In the genomic region with DNA sequence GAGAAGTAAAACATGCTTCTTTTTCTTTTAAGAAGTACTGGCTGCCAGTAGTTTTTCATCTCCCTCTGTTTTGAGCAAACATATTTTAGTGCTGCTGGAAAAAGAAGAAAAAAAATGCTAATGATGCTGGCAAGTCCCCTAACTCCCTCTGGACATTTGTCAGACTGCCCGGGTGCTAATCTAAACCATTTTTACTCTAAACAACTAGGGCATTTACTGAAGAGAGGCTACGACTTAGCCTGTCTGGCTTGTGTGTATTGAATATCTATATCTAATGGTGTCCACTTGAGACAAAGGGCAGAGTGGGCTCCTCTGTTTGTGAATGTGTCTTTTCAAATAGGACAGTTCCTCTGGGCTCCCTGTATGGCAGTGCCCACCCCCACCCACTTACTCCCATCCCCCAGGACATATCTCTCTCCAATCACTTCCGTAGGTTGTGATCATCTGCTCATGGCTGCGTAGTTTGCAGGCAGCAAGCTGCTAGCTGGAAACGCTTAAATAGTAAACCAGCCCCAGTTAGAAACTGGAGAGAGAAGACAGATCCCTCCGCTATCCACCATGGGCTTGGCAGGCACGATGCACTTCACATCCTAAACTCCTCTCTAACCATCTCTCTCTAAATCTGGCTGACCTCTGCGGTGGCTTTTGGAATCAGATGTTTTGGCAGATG, we compare ENCODE assay signal across 9 cellular contexts. TPM values are rescaled to one million over a fixed set of nuclear protein-coding genes. Genes with fewer than 3 reads are reported as not detected.
DNase-seq lines count a peak whose midpoint lies in the region; ATAC-seq, FAIRE-seq and TF ChIP-seq lines count a peak whose summit lies in the region.
"Had no signal": no experiment of that assay in that cellular context is flagged by ENCODE, and none has a peak within 500 bp of the region (broad histone marks: within the 10 kb centered on the region; RNA-seq: fewer than 3 reads in every experiment).

No MANE protein-coding gene starts in this region.

- intact Hi-C loops in activated B cell treated with CpG ODN at 0.5 μM for 24 hours (cut with micrococcal nuclease), result loop anchor here (2.0 kb wide), 1 partner anchor 19 kb away; no protein-coding TSS in a partner anchor
- intact Hi-C loops in heart left ventricle (cut with DNase I), result no loop called here

- 38 to 51% (median 40%) methylated on average over 8 of the region's 8 CpGs for whole genome bisulfite sequencing in heart left ventricle, 4 donors

- POLR2A ChIA-PET in activated B cell treated with CpG ODN at 0.5 μM for 24 hours (lab: Charles Lee), result interaction anchor here (0.7 kb wide), 2 partner anchors 26 to 465 kb away, joined by 4 to 5 read pairs; no protein-coding TSS in a partner anchor

- H3K4me3 ChIP-seq in HFF-Myc (replicated peaks; ENCODE audit: low read depth, low read length) (peak overlapping the region; percentile 12), heart left ventricle (peak overlapping the region in 9 of 12 donors; percentile 11 to 45 (median 34)), skin epidermis (no peak overlapping the region)

- CTCF ChIA-PET in activated B cell treated with CpG ODN at 0.5 μM for 24 hours (lab: Charles Lee), result interaction anchor here (2.3 kb wide), 1 partner anchor 18 kb away, joined by 8 read pairs; no protein-coding TSS in a partner anchor

- TF ChIP-seq CTCF in HFF-Myc (IDR thresholded peaks at IDR 0.05; ENCODE audit: low read depth, low read length, missing control alignments), result no peak
- TF ChIP-seq CTCF in activated B cell treated with CpG ODN at 0.5 μM for 24 hours (IDR thresholded peaks at IDR 0.05), result no peak
- TF ChIP-seq CTCF in heart left ventricle (IDR thresholded peaks at IDR 0.05), result no peak

- H3K27ac ChIP-seq in heart left ventricle (peak overlapping the region; percentile 10 to 76 (median 60)), skin epidermis (peak overlapping the region in 17 of 21 experiments; percentile 8 to 79 (median 58))

- no peaks in the 10 kb centered on the region for H3K9me3 Mint-ChIP-seq in activated B cell treated with CpG ODN at 0.5 μM for 24 hours

- no peaks in the 10 kb centered on the region for H3K27me3 ChIP-seq in heart left ventricle

- H3K36me3 ChIP-seq in heart left ventricle, result no peaks in the 10 kb centered on the region

- H3K27ac Mint-ChIP-seq in activated B cell treated with CpG ODN at 0.5 μM for 24 hours, result peak overlapping the region; percentile 76

- H3K4me1 ChIP-seq in heart left ventricle, result peaks cover 0 to 42% (median 0%) of the 10 kb centered on the region in 12 donors

- ATAC-seq in activated B cell treated with CpG ODN at 0.5 μM for 24 hours (ENCODE audit: low read depth), result no peak
- ATAC-seq in heart left ventricle, result peak; percentile 24 to 52 (median 44)

- TF ChIP-seq POLR2A in heart left ventricle (IDR thresholded peaks at IDR 0.05), result no peak

- no peak for FAIRE-seq in frontal cortex (lab: Jason Lieb, UNC)

- H3K36me3 Mint-ChIP-seq in activated B cell treated with CpG ODN at 0.5 μM for 24 hours (ENCODE audit: low read depth), result peaks cover 8% of the 10 kb centered on the region

- peak overlapping the region; percentile 75 for H3K4me3 Mint-ChIP-seq in activated B cell treated with CpG ODN at 0.5 μM for 24 hours

- DNase-seq in HFF-Myc (ENCODE audit: extremely low read depth, low read depth) (peak; percentile 32), activated B cell treated with CpG ODN at 0.5 μM for 24 hours (no peak), heart left ventricle (no peak), NCI-H1694 treated with DMSO at 0.1 percent for 48 hours (lab: John Stamatoyannopoulos, UW) (no peak), NCI-H526 (lab: John Stamatoyannopoulos, UW) (no peak), NAMALWA (ENCODE audit: low spot score) (no peak), frontal cortex (ENCODE audit: low spot score in 2 of 2) (no peak)
- DNase-seq: erythroblast had no signal

- no peaks in the 10 kb centered on the region for H3K9me3 ChIP-seq in heart left ventricle

- H3K4me1 Mint-ChIP-seq in activated B cell treated with CpG ODN at 0.5 μM for 24 hours, result peaks cover 50% of the 10 kb centered on the region

- no peaks in the 10 kb centered on the region for H3K27me3 Mint-ChIP-seq in activated B cell treated with CpG ODN at 0.5 μM for 24 hours

RNA-seq across cellular contexts. Expression of gene DOCK10, which starts 58.4 kb away (rescaled TPM):
- 159 and 172 TPM in 2 replicates for total RNA-seq in activated B cell treated with CpG ODN at 0.5 μM for 24 hours
- total RNA-seq in heart left ventricle, result 10 to 100 TPM in 1 of 9 donors, 1 to 10 TPM in 7, under 1 TPM in 1; 0.31 to 28.6 (median 2.1) TPM
- 1 to 10 TPM; 1.0 to 2.0 TPM for polyA plus RNA-seq in heart left ventricle
- 10.2 TPM for total RNA-seq in frontal cortex

Comparison
In these comparisons a context has a peak if more than half of its experiments do, and no peak if none do; other contexts are left out.
1. H3K4me3 ChIP-seq: peak in HFF-Myc (single experiment) and heart left ventricle (9 of 12); none in skin epidermis (0 of 7).